ENCODE assay signal across 8 cellular contexts in genomic region chr15:74958320-74958907, GRCh38. TPM values are rescaled to one million over a fixed set of nuclear protein-coding genes. Genes with fewer than 3 reads are reported as not detected.
DNase-seq lines count a peak whose midpoint lies in the region; ATAC-seq and TF ChIP-seq lines count a peak whose summit lies in the region.

No MANE protein-coding gene starts in this region.

- peak overlapping the region; percentile 0 for H3K56ac ChIP-seq in mesendoderm (ENCODE audit: low read length)

- no peak overlapping the region for H2AK5ac ChIP-seq in mesendoderm (ENCODE audit: low read length)

- peak in 2 of 4 experiments; percentile 18 to 33 for TF ChIP-seq CTCF in uterus (IDR thresholded peaks at IDR 0.05)

- H3K79me2 ChIP-seq in mesendoderm (ENCODE audit: control insufficient read depth, insufficient read depth, low read length): no peaks in the 10 kb centered on the region

- intact Hi-C loops in uterus (cut with DNase I; ENCODE audit: low total_unique reads): no loop called here

- H3K79me1 ChIP-seq in mesendoderm (ENCODE audit: low read length): no peaks in the 10 kb centered on the region

- 1% methylated on average over 28 of the region's 28 CpGs for WGBS in ectodermal cell, 2 experiments
- WGBS in mesendoderm (ENCODE audit: extremely low coverage, insufficient coverage, low lambda C conversion rate): no CpG with 5 or more reads among the region's 28 CpGs

- DNase-seq in COLO668 (lab: John Stamatoyannopoulos, UW; ENCODE audit: unreplicated experiment): peak; percentile 80
- DNase-seq in M059J (ENCODE audit: low read depth): peak; percentile 64
- DNase-seq in mesendoderm: peak; percentile 83
- peak in 1 of 2 donors; percentile 24 for DNase-seq in uterus
- DNase-seq in NCI-H2196 treated with DMSO at 0.1 percent for 48 hours (lab: John Stamatoyannopoulos, UW; ENCODE audit: unreplicated experiment): no peak

- H3K4ac ChIP-seq in mesendoderm (ENCODE audit: low read depth, low read length): no peak overlapping the region

- H3K27me3 ChIP-seq in ectodermal cell (ENCODE audit: control insufficient read depth, insufficient read depth, low read length, poor library complexity, severe bottlenecking) (peaks cover 72% of the 10 kb centered on the region), mesendoderm (ENCODE audit: insufficient read depth, low read length, poor library complexity) (peaks cover 24% of the 10 kb centered on the region), uterus (peaks cover 4 to 20% of the 10 kb centered on the region in 2 donors)

- H2BK15ac ChIP-seq in mesendoderm (replicated peaks; ENCODE audit: low read depth): no peak overlapping the region

- no peak overlapping the region for H3K9ac ChIP-seq in mesendoderm (ENCODE audit: low read length)

- no peak overlapping the region for H3K18ac ChIP-seq in mesendoderm (ENCODE audit: low read length)

- H3K9me3 ChIP-seq in ectodermal cell (ENCODE audit: control insufficient read depth, low read length): no peaks in the 10 kb centered on the region
- H3K9me3 ChIP-seq in uterus: no peaks in the 10 kb centered on the region

- H3K36me3 ChIP-seq in ectodermal cell (ENCODE audit: control insufficient read depth, insufficient read depth, low read length) (no peaks in the 10 kb centered on the region), mesendoderm (ENCODE audit: control insufficient read depth, insufficient read depth, low read length) (no peaks in the 10 kb centered on the region), uterus (no peaks in the 10 kb centered on the region)

- H4K8ac ChIP-seq in mesendoderm (ENCODE audit: low read depth, low read length): no peak overlapping the region

- H3K23ac ChIP-seq in mesendoderm (ENCODE audit: low read length): no peak overlapping the region

- no peak for ATAC-seq in GM18868 (IDR thresholded peaks at IDR 0.05; ENCODE audit: unreplicated experiment)
- ATAC-seq in GM18498 (IDR thresholded peaks at IDR 0.05; ENCODE audit: unreplicated experiment): no peak

- H2BK120ac ChIP-seq in mesendoderm (ENCODE audit: low read depth, low read length): no peak overlapping the region

- no peak overlapping the region for H2BK5ac ChIP-seq in mesendoderm (ENCODE audit: low read length)

- H3K4me1 ChIP-seq in ectodermal cell (ENCODE audit: control insufficient read depth, insufficient read depth, low read length) (peaks cover 24% of the 10 kb centered on the region), mesendoderm (ENCODE audit: control insufficient read depth, low read depth, low read length) (peaks cover 12% of the 10 kb centered on the region), uterus (peaks cover 0 to 7% of the 10 kb centered on the region in 2 donors)

- H4K5ac ChIP-seq in mesendoderm (ENCODE audit: low read length): no peak overlapping the region

- peak overlapping the region; percentile 73 for H3K4me2 ChIP-seq in mesendoderm (ENCODE audit: low read length)

- no peak for TF ChIP-seq POLR2A in uterus (IDR thresholded peaks at IDR 0.05)

- H3K27ac ChIP-seq in ectodermal cell (ENCODE audit: insufficient read depth, low read depth, low read length, poor library complexity, severe bottlenecking) (no peak overlapping the region), mesendoderm (ENCODE audit: low read depth, low read length) (no peak overlapping the region), uterus (no peak overlapping the region)

- peak overlapping the region; percentile 33 for H3K4me3 ChIP-seq in ectodermal cell (ENCODE audit: insufficient read depth, low read depth, low read length)
- no peak overlapping the region for H3K4me3 ChIP-seq in mesendoderm (ENCODE audit: low read length)
- H3K4me3 ChIP-seq in uterus: peak overlapping the region; percentile 9 to 56

RNA-seq across cellular contexts. Expression of gene RPP25, which starts 1.8 kb away (rescaled TPM):
- 0.07 and 0.10 TPM in 2 replicates for total RNA-seq in M059J (2014; rRNA removed; shearing (Covaris generic))
- polyA plus RNA-seq in ectodermal cell (2013, experiment 1 of 4): 8.4 TPM
- polyA plus RNA-seq in ectodermal cell (2013, experiment 2 of 4): 6.7 TPM
- polyA plus RNA-seq in ectodermal cell (2013, experiment 3 of 4): 7.4 TPM
- 6.8 TPM for polyA plus RNA-seq in ectodermal cell (2013, experiment 4 of 4)
- 4.9 TPM for polyA plus RNA-seq in mesendoderm (2013, experiment 1 of 2)
- polyA plus RNA-seq in mesendoderm (2013, experiment 2 of 2): 5.1 TPM
- total RNA-seq in uterus: 10 to 100 TPM in 1 of 4 donors, 1 to 10 TPM in 3; 3.0 to 16.8 (median 7.0) TPM

RNA-seq across cellular contexts. Expression of gene COX5A, which starts 20.5 kb away (rescaled TPM):
- total RNA-seq in M059J (2014; rRNA removed; shearing (Covaris generic)): 120 and 144 TPM in 2 replicates
- polyA plus RNA-seq in ectodermal cell (2013, experiment 1 of 4): 224 TPM
- polyA plus RNA-seq in ectodermal cell (2013, experiment 2 of 4): 224 TPM
- 240 TPM for polyA plus RNA-seq in ectodermal cell (2013, experiment 3 of 4)
- polyA plus RNA-seq in ectodermal cell (2013, experiment 4 of 4): 251 TPM
- polyA plus RNA-seq in mesendoderm (2013, experiment 1 of 2): 353 TPM
- polyA plus RNA-seq in mesendoderm (2013, experiment 2 of 2): 361 TPM
- 10 to 100 TPM in 3 of 4 donors, 1 to 10 TPM in 1; 9.0 to 84.1 (median 46.6) TPM for total RNA-seq in uterus

RNA-seq across cellular contexts. Expression of gene SCAMP5, which starts 36.9 kb away (rescaled TPM):
- total RNA-seq in M059J (2014; rRNA removed; shearing (Covaris generic)): 1.3 and 3.4 TPM in 2 replicates
- polyA plus RNA-seq in ectodermal cell (2013, experiment 1 of 4): 27.5 TPM
- 26.4 TPM for polyA plus RNA-seq in ectodermal cell (2013, experiment 2 of 4)
- 19.9 TPM for polyA plus RNA-seq in ectodermal cell (2013, experiment 3 of 4)
- 23.9 TPM for polyA plus RNA-seq in ectodermal cell (2013, experiment 4 of 4)
- polyA plus RNA-seq in mesendoderm (2013, experiment 1 of 2): 17.2 TPM
- polyA plus RNA-seq in mesendoderm (2013, experiment 2 of 2): 17.7 TPM
- total RNA-seq in uterus: 1 to 10 TPM in 3 of 4 donors, under 1 TPM in 1; 0.29 to 6.6 (median 1.9) TPM

RNA-seq across cellular contexts. Expression of gene FAM219B, which starts 51.8 kb away (rescaled TPM):
- 21.3 and 27.5 TPM in 2 replicates for total RNA-seq in M059J (2014; rRNA removed; shearing (Covaris generic))
- 84.5 TPM for polyA plus RNA-seq in ectodermal cell (2013, experiment 1 of 4)
- polyA plus RNA-seq in ectodermal cell (2013, experiment 2 of 4): 80.2 TPM
- polyA plus RNA-seq in ectodermal cell (2013, experiment 3 of 4): 70.4 TPM
- 80.4 TPM for polyA plus RNA-seq in ectodermal cell (2013, experiment 4 of 4)
- polyA plus RNA-seq in mesendoderm (2013, experiment 1 of 2): 24.2 TPM
- 24.6 TPM for polyA plus RNA-seq in mesendoderm (2013, experiment 2 of 2)
- 100 to 1,000 TPM in 2 of 4 donors, 10 to 100 TPM in 2; 32.9 to 343 (median 86.5) TPM for total RNA-seq in uterus
